Comparison of ENCODE assay signal across 27 cellular contexts in genomic region chr12:99439399-99439798, GRCh38.
"Had no signal": no experiment of that assay in that cellular context is flagged by ENCODE, and none has a peak within 500 bp of the region (broad histone marks: within the 10 kb centered on the region; RNA-seq: fewer than 3 reads in every experiment).

No MANE protein-coding gene starts in this region.

- FAIRE-seq: colon, endometrium, endothelial cell of umbilical vein had no signal

- H3K36me3 ChIP-seq: colonic mucosa, esophagus muscularis mucosa, esophagus squamous epithelium, gastrocnemius medialis, gastroesophageal sphincter, heart left ventricle, heart right ventricle had no signal

- ATAC-seq: effector memory CD8-positive, alpha-beta T cell; esophagus mucosa; foreskin keratinocyte; gastrocnemius medialis; gastroesophageal sphincter; heart left ventricle; heart right ventricle had no signal

- H3K4me1 ChIP-seq: colonic mucosa, esophagus muscularis mucosa, esophagus squamous epithelium, gastrocnemius medialis, gastroesophageal sphincter, heart left ventricle, heart right ventricle had no signal

- H3K27ac ChIP-seq: colonic mucosa, coronary artery, epithelial cell of prostate, esophagus muscularis mucosa, esophagus squamous epithelium, foreskin keratinocyte, gastrocnemius medialis, gastroesophageal sphincter, heart left ventricle, heart right ventricle had no signal

- H3K27me3 ChIP-seq: colonic mucosa, dorsolateral prefrontal cortex, esophagus muscularis mucosa, esophagus squamous epithelium, foreskin keratinocyte, gastrocnemius medialis, gastroesophageal sphincter, heart left ventricle, heart right ventricle had no signal

- H3K4me3 ChIP-seq: colonic mucosa, coronary artery, dorsolateral prefrontal cortex, esophagus muscularis mucosa, esophagus squamous epithelium, gastrocnemius medialis, gastroesophageal sphincter, heart left ventricle, heart right ventricle had no signal

- DNase-seq: colonic mucosa; cortex of kidney; dermis blood vessel endothelial cell; dorsolateral prefrontal cortex; effector CD4-positive, alpha-beta T cell; effector CD8-positive, alpha-beta T cell; effector memory CD4-positive, alpha-beta T cell; effector memory CD8-positive, alpha-beta T cell; endodermal cell; erythroblast; esophagus squamous epithelium; foreskin fibroblast; foreskin keratinocyte; foreskin melanocyte; gastrocnemius medialis; glutamatergic neuron; head of caudate nucleus; heart left ventricle; heart right ventricle had no signal

- H3K9me3 ChIP-seq: colonic mucosa, esophagus muscularis mucosa, esophagus squamous epithelium, gastrocnemius medialis, gastroesophageal sphincter, heart left ventricle had no signal
